ENCODE assay signal across 1 cellular context in the genomic region with DNA sequence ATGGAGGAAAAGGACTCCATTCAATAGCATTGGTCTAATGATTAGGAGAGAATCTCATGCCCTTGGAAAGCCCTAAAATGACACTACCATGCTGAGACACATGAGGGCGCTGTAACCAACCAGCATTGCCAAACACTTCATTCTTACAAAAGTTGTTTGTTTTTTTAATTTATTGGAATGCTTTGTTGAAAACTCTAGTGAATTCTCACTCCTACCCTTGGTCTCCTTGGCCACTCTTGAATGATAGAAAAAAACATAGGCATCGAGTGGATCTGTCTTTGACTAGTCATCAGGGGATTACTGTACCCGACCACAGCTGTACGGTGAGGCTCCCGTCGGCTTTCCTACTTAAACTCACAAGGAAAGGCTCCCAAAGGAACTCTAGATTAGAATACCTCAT.
TF ChIP-seq lines count a peak whose summit lies in the region.

No MANE protein-coding gene starts in this region.

TF ChIP-seq in IMR-90, 13 proteins besides CTCF, POLR2A, EP300 and RAD21 (continued from another document):
- TF ChIP-seq RFX5 (IDR thresholded peaks at IDR 0.05; ENCODE audit: low read depth, low read length) (no peak), CEBPB (IDR thresholded peaks at IDR 0.05; ENCODE audit: low read depth, low read length) (peak; percentile 35; the same call in 1 of the 2 replicates), BHLHE40 (IDR thresholded peaks at IDR 0.05; ENCODE audit: low read depth, low read length) (no peak)
- TF ChIP-seq, protein P1, sequence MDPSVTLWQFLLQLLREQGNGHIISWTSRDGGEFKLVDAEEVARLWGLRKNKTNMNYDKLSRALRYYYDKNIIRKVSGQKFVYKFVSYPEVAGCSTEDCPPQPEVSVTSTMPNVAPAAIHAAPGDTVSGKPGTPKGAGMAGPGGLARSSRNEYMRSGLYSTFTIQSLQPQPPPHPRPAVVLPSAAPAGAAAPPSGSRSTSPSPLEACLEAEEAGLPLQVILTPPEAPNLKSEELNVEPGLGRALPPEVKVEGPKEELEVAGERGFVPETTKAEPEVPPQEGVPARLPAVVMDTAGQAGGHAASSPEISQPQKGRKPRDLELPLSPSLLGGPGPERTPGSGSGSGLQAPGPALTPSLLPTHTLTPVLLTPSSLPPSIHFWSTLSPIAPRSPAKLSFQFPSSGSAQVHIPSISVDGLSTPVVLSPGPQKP (IDR thresholded peaks at IDR 0.05; ENCODE audit: borderline replicate concordance, low read depth, low read length) = no peak
